In genomic region chr10:50622497-50623298, GRCh38 we compare ENCODE assay signal across 8 cellular contexts. TPM values are rescaled to one million over a fixed set of nuclear protein-coding genes. Genes with fewer than 3 reads are reported as not detected.
DNase-seq lines count a peak whose midpoint lies in the region; ATAC-seq, FAIRE-seq and TF ChIP-seq lines count a peak whose summit lies in the region.

No MANE protein-coding gene starts in this region.

- peak; percentile 25 for DNase-seq in HT1080 (ENCODE audit: low read depth)
- peak; percentile 13 for DNase-seq in WERI-Rb-1
- peak; percentile 66 for DNase-seq in choroid plexus epithelial cell (ENCODE audit: low read depth)
- peak; percentile 60 for DNase-seq in kidney glomerular epithelial cell (lab: John Stamatoyannopoulos, UW)
- DNase-seq in stimulated activated CD4-positive, alpha-beta T cell treated with anti-CD3 and anti-CD28 coated beads, Interleukin-15, amount 100 ng/mL, for 24 hours: peak; percentile 46
- DNase-seq in H54 (ENCODE audit: insufficient read length, low spot score): no peak

- H3K9me3 ChIP-seq in BLaER1: no peaks in the 10 kb centered on the region
- no peaks in the 10 kb centered on the region for H3K9me3 ChIP-seq in WERI-Rb-1 (ENCODE audit: severe bottlenecking)

- TF ChIP-seq POLR2A in H54 (IDR thresholded peaks at IDR 0.05; ENCODE audit: low read depth, low read length): no peak

- no peaks in the 10 kb centered on the region for H3K27me3 ChIP-seq in BLaER1
- H3K27me3 ChIP-seq in WERI-Rb-1 (ENCODE audit: insufficient read depth, low read depth, severe bottlenecking): no peaks in the 10 kb centered on the region

- TF ChIP-seq CTCF in WERI-Rb-1 (IDR thresholded peaks at IDR 0.05; ENCODE audit: low read depth, low read length) (no peak), choroid plexus epithelial cell (conservative IDR thresholded peaks at IDR 0.05; ENCODE audit: low read depth, low read length) (peak; percentile 27)

- H3K36me3 ChIP-seq in BLaER1 (no peaks in the 10 kb centered on the region), WERI-Rb-1 (no peaks in the 10 kb centered on the region)

- peak overlapping the region; percentile 88 for H3K9ac ChIP-seq in BLaER1

- peaks cover 53% of the 10 kb centered on the region for H4K20me1 ChIP-seq in BLaER1

- no peak for FAIRE-seq in H54 (lab: Jason Lieb, UNC)

- no peak for ATAC-seq in GM21360 (IDR thresholded peaks at IDR 0.05; ENCODE audit: unreplicated experiment)

- H3K4me2 ChIP-seq in BLaER1: peak overlapping the region; percentile 97

- H3K4me1 ChIP-seq in BLaER1: peaks cover 46% of the 10 kb centered on the region

- H3K4me3 ChIP-seq in BLaER1 (peak overlapping the region; percentile 95), WERI-Rb-1 (ENCODE audit: low read depth, low read length) (peak overlapping the region; percentile 61), choroid plexus epithelial cell (ENCODE audit: low read depth, low read length) (peak overlapping the region; percentile 90)

- H3K27ac ChIP-seq in BLaER1 (peak overlapping the region; percentile 90), WERI-Rb-1 (no peak overlapping the region)

RNA-seq across cellular contexts. Expression of gene SGMS1, which starts 1.1 kb away (rescaled TPM):
- 36.1 and 54.7 TPM in 2 replicates for total RNA-seq in HT1080 (2014; rRNA removed; shearing (Covaris generic))
- polyA plus RNA-seq in HT1080 (2015; cell fraction: cytosol; rRNA removed): 19.3 and 23.0 TPM in 2 replicates
- polyA plus RNA-seq in HT1080 (2015; cell fraction: nucleus; rRNA removed): 14.7 and 20.5 TPM in 2 replicates
